ENCODE assay signal across 15 cellular contexts in genomic region chr10:3062502-3063186, GRCh38. TPM values are rescaled to one million over a fixed set of nuclear protein-coding genes. Genes with fewer than 3 reads are reported as not detected.
DNase-seq lines count a peak whose midpoint lies in the region; ATAC-seq, FAIRE-seq and TF ChIP-seq lines count a peak whose summit lies in the region.
"Had no signal": no experiment of that assay in that cellular context is flagged by ENCODE, and none has a peak within 500 bp of the region (broad histone marks: within the 10 kb centered on the region; RNA-seq: fewer than 3 reads in every experiment).

No MANE protein-coding gene starts in this region.

- no peak overlapping the region for H3K4ac ChIP-seq in neuronal stem cell (ENCODE audit: low read length)

- H3K36me3 ChIP-seq in HepG2 (replicated peaks in 1 of 2; ENCODE audit: control insufficient read depth in 1 of 2, insufficient read depth in 2 of 2, low read length in 2 of 2) (no peaks in the 10 kb centered on the region), right lobe of liver (no peaks in the 10 kb centered on the region), K562 (ENCODE audit: control insufficient read depth, insufficient read depth, low read length) (peaks cover 2% of the 10 kb centered on the region; the same call in 1 of the 3 replicates), neuronal stem cell (replicated peaks in 1 of 2; ENCODE audit: control insufficient read depth in 2 of 2, insufficient read depth in 2 of 2, low read length in 2 of 2) (no peaks in the 10 kb centered on the region)
- H3K36me3 ChIP-seq: BLaER1 treated with 17β-estradiol and CSF1 and Interleukin-3, amounts not matched to agents 10 nM and 100 nM; HAP-1 had no signal

- H3K23ac ChIP-seq in neuronal stem cell (ENCODE audit: low read depth, low read length, poor library complexity): no peak overlapping the region

- no peak for TF ChIP-seq EP300 in HepG2 (IDR thresholded peaks at IDR 0.05; ENCODE audit: low read depth in 2 of 2, low read length in 2 of 2)
- no peak for TF ChIP-seq EP300 in HepG2 (CRISPR knock-in tag; IDR thresholded peaks at IDR 0.05; ENCODE audit: borderline replicate concordance)
- TF ChIP-seq EP300 in K562 (IDR thresholded peaks at IDR 0.05; ENCODE audit: low read length): no peak

- WGBS in HepG2 (ENCODE audit: low lambda C conversion rate): 37% methylated on average over 6 of the region's 6 CpGs
- 49% methylated on average over 5 of the region's 6 CpGs for WGBS in right lobe of liver (ENCODE audit: insufficient coverage, low coverage, low lambda C conversion rate, missing lambda C conversion rate)
- 22% methylated on average over 5 of the region's 6 CpGs for WGBS in K562 (ENCODE audit: insufficient coverage, low coverage, missing lambda C conversion rate)
- 100% methylated on average over 1 to 3 of the region's 6 CpGs for WGBS in neuronal stem cell (ENCODE audit: extremely low coverage in 2 of 2, insufficient read length in 2 of 2, insufficient replicate concordance in 1 of 2), 2 donors

- POLR2A ChIA-PET in HepG2 (lab: Yijun Ruan, JAX) (no interaction called here), K562 (lab: Yijun Ruan, JAX) (no interaction called here)

- H3K18ac ChIP-seq in neuronal stem cell (ENCODE audit: low read length): no peak overlapping the region

- TF ChIP-seq RAD21 in HepG2 (CRISPR knock-in tag; IDR thresholded peaks at IDR 0.05) (no peak), K562 (CRISPR knock-in tag; conservative IDR thresholded peaks at IDR 0.05 in 1 of 2, IDR thresholded peaks at IDR 0.05 in 1 of 2) (no peak)

- CTCF ChIA-PET in HepG2 (lab: Yijun Ruan, JAX; ENCODE audit: low intra/inter-chr PET ratio, low total read pairs) (no interaction called here), K562 (lab: Yijun Ruan, JAX; ENCODE audit: low intra/inter-chr PET ratio) (no interaction called here)

- H2AK5ac ChIP-seq in neuronal stem cell (ENCODE audit: low read depth, low read length): no peak overlapping the region

- H2BK5ac ChIP-seq in neuronal stem cell (ENCODE audit: low read length): no peak overlapping the region

- H3K4me2 ChIP-seq in HepG2 (ENCODE audit: low read depth, low read length) (no peak overlapping the region), K562 (ENCODE audit: insufficient read depth, low read length) (no peak overlapping the region), neuronal stem cell (ENCODE audit: insufficient read depth, low read length, poor library complexity, severe bottlenecking) (no peak overlapping the region)
- H3K4me2 ChIP-seq: BLaER1 treated with 17β-estradiol and CSF1 and Interleukin-3, amounts not matched to agents 10 nM and 100 nM had no signal

- FAIRE-seq in HepG2 (lab: Jason Lieb, UNC) (no peak), K562 (lab: Jason Lieb, UNC) (no peak)

- H3K14ac ChIP-seq in neuronal stem cell (ENCODE audit: low read length): no peak overlapping the region

- no peaks in the 10 kb centered on the region for H3K9me3 ChIP-seq in HepG2 (ENCODE audit: low read length)
- no peaks in the 10 kb centered on the region for H3K9me3 ChIP-seq in right lobe of liver
- H3K9me3 ChIP-seq in K562 (replicated peaks; ENCODE audit: control insufficient read depth, insufficient read depth, low read depth, low read length): no peaks in the 10 kb centered on the region
- no peaks in the 10 kb centered on the region for H3K9me3 ChIP-seq in neuronal stem cell (replicated peaks in 1 of 2; ENCODE audit: control insufficient read depth in 2 of 2, insufficient read depth in 1 of 2, low read depth in 1 of 2, low read length in 2 of 2)
- H3K9me3 ChIP-seq: BLaER1 treated with 17β-estradiol and CSF1 and Interleukin-3, amounts not matched to agents 10 nM and 100 nM; HAP-1 had no signal

- H3K79me1 ChIP-seq in neuronal stem cell (ENCODE audit: low read depth, low read length): no peaks in the 10 kb centered on the region

- H2BK120ac ChIP-seq in neuronal stem cell (ENCODE audit: low read depth, low read length): no peak overlapping the region

- no peak overlapping the region for H3K4me3 ChIP-seq in HepG2 (replicated peaks in 1 of 3; ENCODE audit: insufficient read depth in 1 of 3, low read depth in 2 of 3, low read length in 3 of 3)
- no peak overlapping the region for H3K4me3 ChIP-seq in right lobe of liver
- no peak overlapping the region for H3K4me3 ChIP-seq in K562
- no peak overlapping the region for H3K4me3 ChIP-seq in neuronal stem cell (ENCODE audit: low read length in 2 of 2)
- no peak overlapping the region for H3K4me3 ChIP-seq in dorsolateral prefrontal cortex
- H3K4me3 ChIP-seq: BLaER1 treated with 17β-estradiol and CSF1 and Interleukin-3, amounts not matched to agents 10 nM and 100 nM; HAP-1 had no signal

- H4K8ac ChIP-seq in neuronal stem cell (ENCODE audit: low read depth, low read length): no peak overlapping the region

- BruUV-seq in HepG2 (replicated peaks; lab: Mats Ljungman, UMichigan): no TSS peak
- no TSS peak for BruUV-seq in K562 (replicated peaks; lab: Mats Ljungman, UMichigan)

- H4K91ac ChIP-seq in neuronal stem cell (ENCODE audit: low read depth, low read length, poor library complexity): no peak overlapping the region

- no peaks in the 10 kb centered on the region for H3K9me1 ChIP-seq in K562 (ENCODE audit: control insufficient read depth, insufficient read depth, low read length)

- H3K27me3 ChIP-seq in HepG2 (ENCODE audit: control insufficient read depth in 1 of 2, insufficient read depth in 2 of 2, low read length in 2 of 2) (peaks cover 0 to 13% of the 10 kb centered on the region in 2 experiments; a peak in 2 of 5 replicates), right lobe of liver (peaks cover 0 to 4% of the 10 kb centered on the region in 2 donors), K562 (ENCODE audit: control insufficient read depth in 2 of 2, insufficient read depth in 2 of 2, low read length in 2 of 2) (peaks cover 0 to 30% of the 10 kb centered on the region in 2 experiments; a peak in 2 of 5 replicates), neuronal stem cell (ENCODE audit: control insufficient read depth in 3 of 3, insufficient read depth in 3 of 3, low read depth in 1 of 3, low read length in 3 of 3) (peaks cover 4 to 35% (median 14%) of the 10 kb centered on the region in 3 experiments), dorsolateral prefrontal cortex (peaks cover 0 to 13% (median 0%) of the 10 kb centered on the region in 45 donors)

- H3K9ac ChIP-seq in HepG2 (ENCODE audit: insufficient read depth, low read depth, low read length): no peak overlapping the region
- no peak overlapping the region for H3K9ac ChIP-seq in K562 (ENCODE audit: insufficient read depth in 1 of 2, low read depth in 2 of 2, low read length in 2 of 2)
- H3K9ac ChIP-seq in neuronal stem cell (ENCODE audit: low read depth, low read length, poor library complexity): no peak overlapping the region
- H3K9ac ChIP-seq: BLaER1 treated with 17β-estradiol and CSF1 and Interleukin-3, amounts not matched to agents 10 nM and 100 nM had no signal

- TF ChIP-seq POLR2A in HepG2 (IDR thresholded peaks at IDR 0.05; ENCODE audit: insufficient read depth in 1 of 2, low read depth in 2 of 2, low read length in 2 of 2) (no peak), right lobe of liver (IDR thresholded peaks at IDR 0.05) (no peak), K562 (conservative IDR thresholded peaks at IDR 0.05) (no peak)

- no peaks in the 10 kb centered on the region for H4K20me1 ChIP-seq in HepG2 (ENCODE audit: insufficient read depth, low read length)
- H4K20me1 ChIP-seq in K562 (replicated peaks; ENCODE audit: control insufficient read depth, insufficient read depth, low read length): no peaks in the 10 kb centered on the region

- peaks cover 6% of the 10 kb centered on the region for H3K4me1 ChIP-seq in HepG2 (ENCODE audit: insufficient read depth, low read length)
- peaks cover 0 to under 1% (median 0%) of the 10 kb centered on the region in 4 donors for H3K4me1 ChIP-seq in right lobe of liver
- peaks cover 3 to 15% of the 10 kb centered on the region in 2 experiments for H3K4me1 ChIP-seq in K562 (replicated peaks in 1 of 2; ENCODE audit: control insufficient read depth in 2 of 2, insufficient read depth in 2 of 2, low read length in 2 of 2)
- H3K4me1 ChIP-seq in neuronal stem cell (ENCODE audit: control insufficient read depth in 2 of 2, insufficient read depth in 1 of 2, low read depth in 1 of 2, low read length in 2 of 2): no peaks in the 10 kb centered on the region

- H2BK12ac ChIP-seq in neuronal stem cell (ENCODE audit: low read length): no peak overlapping the region

- ATAC-seq in HepG2: no peak
- no peak for ATAC-seq in right lobe of liver
- no peak for ATAC-seq in K562
- ATAC-seq: CD8-positive, alpha-beta T cell had no signal

- H2AFZ ChIP-seq in HepG2 (ENCODE audit: low read length) (no peak overlapping the region), K562 (ENCODE audit: low read depth, low read length) (no peak overlapping the region), neuronal stem cell (ENCODE audit: low read length) (no peak overlapping the region)

- no peak overlapping the region for H3K27ac ChIP-seq in HepG2 (ENCODE audit: extremely low read length, insufficient read depth, low read length)
- no peak overlapping the region for H3K27ac ChIP-seq in right lobe of liver
- no peak overlapping the region for H3K27ac ChIP-seq in K562 (ENCODE audit: extremely low read depth, low read depth, low read length)
- H3K27ac ChIP-seq in neuronal stem cell (replicated peaks; ENCODE audit: low read length): no peak overlapping the region
- H3K27ac ChIP-seq in dorsolateral prefrontal cortex: no peak overlapping the region
- H3K27ac ChIP-seq: BLaER1 treated with 17β-estradiol and CSF1 and Interleukin-3, amounts not matched to agents 10 nM and 100 nM had no signal

- in situ Hi-C loops in HepG2 (cut with HindIII; ENCODE audit: extremely low pct_ligation_motif_present, low pct_unique_long_range_greater_than_20kb) (no loop called here), K562 (cut with MboI) (no loop called here)

- no peak for TF ChIP-seq CTCF in HepG2 (CRISPR knock-in tag; IDR thresholded peaks at IDR 0.05)
- TF ChIP-seq CTCF in right lobe of liver (IDR thresholded peaks at IDR 0.05): no peak
- no peak for TF ChIP-seq CTCF in K562 (IDR thresholded peaks at IDR 0.05 in 2 of 3, conservative IDR thresholded peaks at IDR 0.05 in 1 of 3; ENCODE audit: insufficient read depth in 2 of 3, low read depth in 1 of 3, low read length in 3 of 3)
- no peak for TF ChIP-seq CTCF in dorsolateral prefrontal cortex (IDR thresholded peaks at IDR 0.05 in 54 of 56, conservative IDR thresholded peaks at IDR 0.05 in 2 of 56; ENCODE audit: low read depth in 1 of 56, partially characterized antibody in 56 of 56)

- H3K79me2 ChIP-seq in HepG2 (ENCODE audit: insufficient read depth, low read length) (no peaks in the 10 kb centered on the region), K562 (ENCODE audit: control insufficient read depth, insufficient read depth, low read length) (peaks cover 3% of the 10 kb centered on the region)

- no peak for DNase-seq in HepG2 (ENCODE audit: low spot score)
- DNase-seq in right lobe of liver: no peak
- DNase-seq in K562 (ENCODE audit: extremely low read depth in 1 of 4, low spot score in 3 of 4): no peak
- no peak for DNase-seq in neuronal stem cell (ENCODE audit: low spot score)
- DNase-seq in activated T-cell treated with anti-CD3 and anti-CD28 coated beads for 4 hours: no peak
- DNase-seq in effector CD8-positive, alpha-beta T cell (lab: John Stamatoyannopoulos, UW): no peak
- DNase-seq in dorsolateral prefrontal cortex: no peak
- DNase-seq: 8988T; Calu3; CD8-positive, alpha-beta T cell; DMS 273 treated with DMSO at 0.1 percent for 48 hours; DMS79; GF-D8 had no signal

- intact Hi-C loops in HepG2 (cut with micrococcal nuclease; ENCODE audit: unreplicated experiment): no loop called here
- intact Hi-C loops in right lobe of liver (cut with DNase I): no loop called here
- intact Hi-C loops in K562 (cut with micrococcal nuclease): no loop called here
- intact Hi-C loops in dorsolateral prefrontal cortex (cut with DNase I): no loop called here

- H2BK15ac ChIP-seq in neuronal stem cell (ENCODE audit: low read length): peak overlapping the region; percentile 70

RNA-seq across cellular contexts. Expression of gene PFKP, which starts 4.7 kb away (rescaled TPM):
- total RNA-seq in HepG2 (2016; rRNA removed; fragmentation: Illumina TruSeq; extraction: Trizol): 0.80 and 1.3 TPM in 2 replicates
- 0.26 and 0.51 TPM in 2 replicates for total RNA-seq in HepG2 (2016; cell fraction: cytosol; rRNA removed; fragmentation: Illumina TruSeq; extraction: Trizol; ENCODE audit: low read depth)
- total RNA-seq in HepG2 (2016; cell fraction: insoluble cytoplasmic fraction; rRNA removed; fragmentation: Illumina TruSeq; extraction: Trizol): 0.52 and 0.78 TPM in 2 replicates
- total RNA-seq in HepG2 (2016; cell fraction: membrane; rRNA removed; fragmentation: Illumina TruSeq; extraction: Trizol): 0.72 and 1.1 TPM in 2 replicates
- total RNA-seq in HepG2 (2016; cell fraction: nucleus; rRNA removed; fragmentation: Illumina TruSeq; extraction: Trizol): 1.5 and 2.3 TPM in 2 replicates
- 1.9 and 2.4 TPM in 2 replicates for polyA plus RNA-seq in HepG2 (2011; rRNA removed)
- 1.1 and 2.1 TPM in 2 replicates for polyA plus RNA-seq in HepG2 (2011; cell fraction: cytosol; rRNA removed)
- 4.2 and 9.0 TPM in 2 replicates for polyA plus RNA-seq in HepG2 (2011; cell fraction: nucleus; rRNA removed)
- polyA plus RNA-seq in HepG2 (2012): 1.1 and 1.3 TPM in 2 replicates
- 0.06 and 0.10 TPM in 2 replicates for polyA plus RNA-seq in HepG2 (2016; cell fraction: cytosol; fragmentation: Illumina TruSeq; extraction: Trizol; ENCODE audit: low read depth)
- 0.36 and 0.66 TPM in 2 replicates for polyA plus RNA-seq in HepG2 (2016; cell fraction: insoluble cytoplasmic fraction; fragmentation: Illumina TruSeq; extraction: Trizol; ENCODE audit: low read depth)
- polyA plus RNA-seq in HepG2 (2016; cell fraction: membrane; fragmentation: Illumina TruSeq; extraction: Trizol; ENCODE audit: low read depth): 0.11 and 0.49 TPM in 2 replicates
- polyA plus RNA-seq in HepG2 (2016; cell fraction: nucleus; fragmentation: Illumina TruSeq; extraction: Trizol; ENCODE audit: insufficient read depth, low read depth): 0.51 and 1.1 TPM in 2 replicates
- polyA minus RNA-seq in HepG2 (2011; rRNA and poly(A)+ RNA removed; ENCODE audit: low replicate concordance): 4.4 and 87.6 TPM in 2 replicates
- polyA minus RNA-seq in HepG2 (2011; cell fraction: cytosol; rRNA and poly(A)+ RNA removed): 2.4 and 2.7 TPM in 2 replicates
- polyA minus RNA-seq in HepG2 (2011; cell fraction: nucleus; rRNA and poly(A)+ RNA removed): 1.5 and 3.5 TPM in 2 replicates
- 10 to 100 TPM in 3 of 6 experiments, 1 to 10 TPM in 2, under 1 TPM in 1; 0.66 to 24.1 (median 9.2) TPM for total RNA-seq in right lobe of liver
- total RNA-seq in K562 (2011; cell fraction: chromatin; rRNA removed; ENCODE audit: low replicate concordance): 153 and 281 TPM in 2 replicates
- 147 and 149 TPM in 2 replicates for total RNA-seq in K562 (2011; cell fraction: nucleolus; rRNA removed)
- total RNA-seq in K562 (2011; cell fraction: nucleoplasm; rRNA removed): 120 and 125 TPM in 2 replicates
- 91.6 and 109 TPM in 2 replicates for total RNA-seq in K562 (2014; rRNA removed)
- total RNA-seq in K562 (2014; rRNA removed; fragmentation: Illumina TruSeq; extraction: Trizol): 83.2 and 89.5 TPM in 2 replicates
- 62.1 and 65.2 TPM in 2 replicates for total RNA-seq in K562 (2015; rRNA removed; fragmentation: Illumina TruSeq; extraction: Trizol)
- 108 and 116 TPM in 2 replicates for total RNA-seq in K562 (2021)
- polyA plus RNA-seq in K562 (2011; rRNA removed): 34.7 and 50.3 TPM in 2 replicates
- 29.5 and 50.9 TPM in 2 replicates for polyA plus RNA-seq in K562 (2011; cell fraction: cytosol; rRNA removed)
- 96.2 and 154 TPM in 2 replicates for polyA plus RNA-seq in K562 (2011; cell fraction: nucleus; rRNA removed)
- polyA plus RNA-seq in K562 (2012): 94.4 and 95.0 TPM in 2 replicates
- polyA plus RNA-seq in K562 (2014; fragmentation: Illumina TruSeq; extraction: Trizol): 57.4 and 72.3 TPM in 2 replicates
- 10 to 100 TPM; 23.5 to 30.3 TPM for polyA plus RNA-seq in K562 (2014; fragmentation: Nextera tagmentation; extraction: Ambion mirVana)
- 65.2 and 71.1 TPM in 2 replicates for polyA plus RNA-seq in K562 (2014; rRNA removed)
- 32.8 and 39.3 TPM in 2 replicates for polyA minus RNA-seq in K562 (2011; rRNA and poly(A)+ RNA removed)
- polyA minus RNA-seq in K562 (2011; cell fraction: cytosol; rRNA and poly(A)+ RNA removed): 52.9 and 65.4 TPM in 2 replicates
- 61.7 and 66.5 TPM in 2 replicates for polyA minus RNA-seq in K562 (2011; cell fraction: nucleus; rRNA and poly(A)+ RNA removed)
- polyA plus RNA-seq in neuronal stem cell (2013, experiment 1 of 2): 21.1 TPM
- polyA plus RNA-seq in neuronal stem cell (2013, experiment 2 of 2): 21.1 TPM
- total RNA-seq in dorsolateral prefrontal cortex: 100 to 1,000 TPM; 129 to 619 (median 286) TPM

Comparison
In these comparisons a context has a peak if more than half of its experiments do, and no peak if none do; other contexts are left out.
1. Of the 241 proteins assayed by ChIP-seq in both HepG2 and K562: peak only in HepG2: none; only in K562: NFRKB and ZNF512; in both: ZNF24; in neither: 237; mixed calls (peak in some experiments, not most) for 1.